9 cellular contexts compared by ENCODE assay signal in the genomic region with DNA sequence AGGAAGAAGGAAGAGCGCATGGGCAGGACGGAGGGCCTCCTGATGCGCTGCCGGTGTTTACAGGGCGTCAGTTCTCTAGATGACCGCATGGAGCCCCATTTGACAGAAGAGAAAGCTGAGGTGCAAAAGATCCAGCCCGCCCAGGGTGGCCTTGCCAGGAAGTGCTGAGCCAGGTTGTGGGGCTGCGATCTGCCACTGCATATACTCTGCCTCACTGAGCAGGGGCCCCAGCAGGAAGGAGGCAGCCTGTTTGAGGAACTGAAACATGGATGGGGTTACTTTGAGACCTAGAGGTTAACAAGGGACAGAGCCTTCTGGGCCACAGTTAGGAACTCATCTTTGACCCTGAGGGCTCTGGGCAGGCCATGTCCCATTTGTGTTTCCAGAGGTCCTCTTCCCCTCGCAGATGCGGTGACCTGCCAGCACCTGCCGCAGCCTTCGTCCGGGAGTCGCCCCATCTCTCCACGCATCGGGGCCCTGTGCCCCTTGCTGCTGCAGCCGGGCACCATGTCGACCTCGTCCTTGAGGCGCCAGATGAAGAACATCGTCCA. TPM values are rescaled to one million over a fixed set of nuclear protein-coding genes. Genes with fewer than 3 reads are reported as not detected.
DNase-seq lines count a peak whose midpoint lies in the region; ATAC-seq, FAIRE-seq and TF ChIP-seq lines count a peak whose summit lies in the region.
"Had no signal": no experiment of that assay in that cellular context is flagged by ENCODE, and none has a peak within 500 bp of the region (broad histone marks: within the 10 kb centered on the region; RNA-seq: fewer than 3 reads in every experiment).

No MANE protein-coding gene starts in this region.

- peak overlapping the region; percentile 92 for H3K4me2 ChIP-seq in DOHH2 (ENCODE audit: low read length)

- H3K9me3 Mint-ChIP-seq in central memory CD8-positive, alpha-beta T cell, result no peaks in the 10 kb centered on the region

- H3K4me3 Mint-ChIP-seq in central memory CD8-positive, alpha-beta T cell, result peak overlapping the region; percentile 99

- H3K27ac ChIP-seq in DOHH2 (ENCODE audit: low read depth, low read length), result peak overlapping the region; percentile 90
- peak overlapping the region; percentile 77 to 87 for H3K27ac ChIP-seq in small intestine (ENCODE audit: low read depth in 1 of 2, low read length in 1 of 2)
- H3K27ac ChIP-seq in A673 (ENCODE audit: low read depth, low read length, poor library complexity, severe bottlenecking), result no peak overlapping the region

- H3F3A ChIP-seq in DOHH2 (ENCODE audit: control insufficient read depth, insufficient read depth), result peaks cover 25% of the 10 kb centered on the region

- H3K4me1 Mint-ChIP-seq in central memory CD8-positive, alpha-beta T cell, result peaks cover 60% of the 10 kb centered on the region

- H3K9me2 ChIP-seq in DOHH2 (replicated peaks; ENCODE audit: control insufficient read depth, low read length), result no peaks in the 10 kb centered on the region

- peaks cover 31% of the 10 kb centered on the region for H3K36me3 Mint-ChIP-seq in central memory CD8-positive, alpha-beta T cell (ENCODE audit: insufficient read depth)

- no peak for FAIRE-seq in small intestine (lab: Jason Lieb, UNC)

- no TSS peak for BruUV-seq in A673 (replicated peaks; lab: Mats Ljungman, UMichigan)

- H3K4me3 ChIP-seq in DOHH2 (ENCODE audit: low read length) (peak overlapping the region; percentile 90), small intestine (ENCODE audit: low read depth in 1 of 2, low read length in 2 of 2) (peak overlapping the region in 1 of 2 donors; percentile 79), A673 (ENCODE audit: low read depth, low read length, poor library complexity, severe bottlenecking) (no peak overlapping the region)

- peak; percentile 27 for TF ChIP-seq CTCF in DOHH2 (IDR thresholded peaks at IDR 0.05; ENCODE audit: low read depth, low read length, poor library complexity, severe bottlenecking)
- TF ChIP-seq CTCF in A673 (conservative IDR thresholded peaks at IDR 0.05; ENCODE audit: low read depth, low read length), result no peak

- peaks cover 8% of the 10 kb centered on the region; the same call in 1 of the 2 replicates for H4K20me1 ChIP-seq in DOHH2 (ENCODE audit: control insufficient read depth, insufficient read depth, low read depth, low read length)

- intact Hi-C loops in A673 (cut with micrococcal nuclease; ENCODE audit: unreplicated experiment), result loop anchor here (10.0 kb wide), 1 partner anchor 637 kb away; a partner anchor contains a TSS

- H3K9me3 ChIP-seq in DOHH2 (ENCODE audit: control insufficient read depth, insufficient read depth, low read length) (no peaks in the 10 kb centered on the region), small intestine (ENCODE audit: control insufficient read depth, low read depth) (no peaks in the 10 kb centered on the region), A673 (ENCODE audit: low read depth, low read length, poor library complexity, severe bottlenecking) (no peaks in the 10 kb centered on the region)

- DNase-seq in central memory CD8-positive, alpha-beta T cell (ENCODE audit: low spot score in 2 of 2), result no peak
- DNase-seq in small intestine (no peak), A673 (ENCODE audit: low spot score) (no peak), DMS79 treated with DMSO at 0.1 percent for 48 hours (lab: John Stamatoyannopoulos, UW) (no peak)
- no peak for DNase-seq in stimulated activated CD4-positive, alpha-beta T cell treated with anti-CD3 and anti-CD28 coated beads, Interleukin-4, amount 100 ng/mL, for 4 hours

- CTCF ChIA-PET in A673 (lab: Charles Lee), result no interaction called here

- POLR2A ChIA-PET in A673 (lab: Charles Lee; ENCODE audit: low non-redundant PET), result no interaction called here

- peak; percentile 52 for ATAC-seq in GM19397 (IDR thresholded peaks at IDR 0.05; ENCODE audit: unreplicated experiment)
- ATAC-seq in HG03432 (IDR thresholded peaks at IDR 0.05; ENCODE audit: unreplicated experiment), result peak; percentile 67
- ATAC-seq in central memory CD8-positive, alpha-beta T cell (replicated peaks; ENCODE audit: extremely low read depth, poor library complexity, severe bottlenecking), result no peak
- ATAC-seq: HCT116 had no signal

- peaks cover 48% of the 10 kb centered on the region for H3K4me1 ChIP-seq in DOHH2 (ENCODE audit: control insufficient read depth, low read length)
- peaks cover 6 to 11% of the 10 kb centered on the region in 2 donors for H3K4me1 ChIP-seq in small intestine (ENCODE audit: control insufficient read depth in 2 of 2, insufficient read depth in 1 of 2, low read depth in 1 of 2, low read length in 1 of 2)
- H3K4me1 ChIP-seq in A673 (ENCODE audit: insufficient read depth, low read length, poor library complexity, severe bottlenecking), result peaks cover 20% of the 10 kb centered on the region

- peaks cover 88% of the 10 kb centered on the region for H3K79me2 ChIP-seq in DOHH2 (ENCODE audit: control insufficient read depth, low read length)

- H3K27ac Mint-ChIP-seq in central memory CD8-positive, alpha-beta T cell (ENCODE audit: low read depth), result no peak overlapping the region

- 72 to 80% (median 79%) methylated on average over 20 to 21 of the region's 21 CpGs for WGBS in small intestine, 3 donors

- H3K27me3 Mint-ChIP-seq in central memory CD8-positive, alpha-beta T cell, result no peaks in the 10 kb centered on the region

- no peaks in the 10 kb centered on the region for H3K27me3 ChIP-seq in DOHH2 (ENCODE audit: control insufficient read depth, low read length)
- H3K27me3 ChIP-seq in small intestine (ENCODE audit: control insufficient read depth in 2 of 2, insufficient read depth in 2 of 2, low read length in 2 of 2), result no peaks in the 10 kb centered on the region
- H3K27me3 ChIP-seq in A673 (replicated peaks; ENCODE audit: insufficient read depth, low read depth, low read length, poor library complexity), result no peaks in the 10 kb centered on the region

- H3K36me3 ChIP-seq in DOHH2 (ENCODE audit: control insufficient read depth, low read length) (peaks cover 84% of the 10 kb centered on the region), small intestine (ENCODE audit: control insufficient read depth in 2 of 2, insufficient read depth in 2 of 2, low read length in 2 of 2) (peaks cover 5 to 17% of the 10 kb centered on the region in 2 donors), A673 (ENCODE audit: insufficient read depth, low read length, poor library complexity, severe bottlenecking) (peaks cover 42% of the 10 kb centered on the region)

RNA-seq across cellular contexts. Expression of a gene that starts 3.2 kb away (rescaled TPM):
- polyA plus RNA-seq in small intestine, result 100 to 1,000 TPM; 161 to 193 (median 175) TPM
- 178 and 186 TPM in 2 replicates for total RNA-seq in A673 (2021)

RNA-seq across cellular contexts. Expression of a gene that starts 23.4 kb away (rescaled TPM):
- 100 to 1,000 TPM in 1 of 3 donors, 10 to 100 TPM in 2; 74.0 to 142 (median 89.2) TPM for polyA plus RNA-seq in small intestine
- 385 and 411 TPM in 2 replicates for total RNA-seq in A673 (2021)

RNA-seq across cellular contexts. Expression of a gene that starts 30.2 kb away (rescaled TPM):
- polyA plus RNA-seq in small intestine, result 1 to 10 TPM; 2.5 to 6.5 (median 4.6) TPM
- 39.9 and 41.5 TPM in 2 replicates for total RNA-seq in A673 (2021)

RNA-seq across cellular contexts. Expression of a gene that starts 34.7 kb away (rescaled TPM):
- 10 to 100 TPM; 15.9 to 29.2 (median 17.7) TPM for polyA plus RNA-seq in small intestine
- total RNA-seq in A673 (2021), result 37.1 and 38.4 TPM in 2 replicates

RNA-seq across cellular contexts. Expression of a gene that starts 37.4 kb away (rescaled TPM):
- polyA plus RNA-seq in small intestine, result 10 to 100 TPM in 2 of 3 donors, 1 to 10 TPM in 1; 8.3 to 16.8 (median 16.3) TPM
- total RNA-seq in A673 (2021), result 49.1 and 65.7 TPM in 2 replicates
